ENCODE assay signal across 18 cellular contexts in genomic region chr16:85642762-85643281, GRCh38.
"Had no signal": no experiment of that assay in that cellular context is flagged by ENCODE, and none has a peak within 500 bp of the region (broad histone marks: within the 10 kb centered on the region; RNA-seq: fewer than 3 reads in every experiment).

No MANE protein-coding gene starts in this region.

- H3K9me3 ChIP-seq: breast epithelium, gastrocnemius medialis, heart right ventricle, prostate gland, spleen, upper lobe of left lung had no signal

- H3K9me3 Mint-ChIP-seq: activated T-helper 17 cell treated with anti-CD3 and anti-CD28 coated beads, Interleukin-2, amount 50 U/mL, for 72 hours; naive thymus-derived CD8-positive, alpha-beta T cell; stimulated activated naive CD8-positive, alpha-beta T cell treated with anti-CD3 and anti-CD28 coated beads, Interleukin-15, amount 100 ng/mL, for 72 hours had no signal

- ATAC-seq: activated T-helper 17 cell treated with anti-CD3 and anti-CD28 coated beads, Interleukin-2, amount 50 U/mL, for 72 hours; heart right ventricle; naive thymus-derived CD8-positive, alpha-beta T cell; sciatic nerve; stimulated activated naive CD8-positive, alpha-beta T cell treated with anti-CD3 and anti-CD28 coated beads, Interleukin-15, amount 100 ng/mL, for 72 hours had no signal

- FAIRE-seq: islet of Langerhans had no signal

- H3K27ac Mint-ChIP-seq: activated T-helper 17 cell treated with anti-CD3 and anti-CD28 coated beads, Interleukin-2, amount 50 U/mL, for 72 hours had no signal

- H3K36me3 ChIP-seq: breast epithelium, gastrocnemius medialis, prostate gland had no signal

- H3K27me3 Mint-ChIP-seq: activated T-helper 17 cell treated with anti-CD3 and anti-CD28 coated beads, Interleukin-2, amount 50 U/mL, for 72 hours; naive thymus-derived CD8-positive, alpha-beta T cell; stimulated activated naive CD8-positive, alpha-beta T cell treated with anti-CD3 and anti-CD28 coated beads, Interleukin-15, amount 100 ng/mL, for 72 hours had no signal

- H3K4me3 ChIP-seq: breast epithelium, gastrocnemius medialis, heart right ventricle, prostate gland, spleen, upper lobe of left lung had no signal

- DNase-seq: activated CD4-positive, alpha-beta T cell treated with anti-CD3 and anti-CD28 coated beads for 1 hour; activated CD4-positive, alpha-beta T cell treated with anti-CD3 and anti-CD28 coated beads, Interleukin-2, amount 50 U/mL, for 4 hours; activated naive CD4-positive, alpha-beta T cell treated with Interleukin-2 at 50 U/mL for 16 hours; aorta; cerebellar nuclear complex; gastrocnemius medialis; heart right ventricle; naive thymus-derived CD8-positive, alpha-beta T cell; nucleus accumbens; spleen; stimulated activated naive CD8-positive, alpha-beta T cell treated with anti-CD3 and anti-CD28 coated beads, Interleukin-15, amount 100 ng/mL, for 72 hours; T-helper 9 cell had no signal

- H3K27me3 ChIP-seq: breast epithelium, gastrocnemius medialis, heart right ventricle, spleen, upper lobe of left lung had no signal

- H3K4me1 Mint-ChIP-seq: activated T-helper 17 cell treated with anti-CD3 and anti-CD28 coated beads, Interleukin-2, amount 50 U/mL, for 72 hours had no signal

- H3K27ac ChIP-seq: breast epithelium, heart right ventricle, prostate gland, spleen had no signal

- H3K4me3 Mint-ChIP-seq: activated T-helper 17 cell treated with anti-CD3 and anti-CD28 coated beads, Interleukin-2, amount 50 U/mL, for 72 hours; stimulated activated naive CD8-positive, alpha-beta T cell treated with anti-CD3 and anti-CD28 coated beads, Interleukin-15, amount 100 ng/mL, for 72 hours had no signal
